Comparison of ENCODE assay signal across 1 cellular context in the genomic region with DNA sequence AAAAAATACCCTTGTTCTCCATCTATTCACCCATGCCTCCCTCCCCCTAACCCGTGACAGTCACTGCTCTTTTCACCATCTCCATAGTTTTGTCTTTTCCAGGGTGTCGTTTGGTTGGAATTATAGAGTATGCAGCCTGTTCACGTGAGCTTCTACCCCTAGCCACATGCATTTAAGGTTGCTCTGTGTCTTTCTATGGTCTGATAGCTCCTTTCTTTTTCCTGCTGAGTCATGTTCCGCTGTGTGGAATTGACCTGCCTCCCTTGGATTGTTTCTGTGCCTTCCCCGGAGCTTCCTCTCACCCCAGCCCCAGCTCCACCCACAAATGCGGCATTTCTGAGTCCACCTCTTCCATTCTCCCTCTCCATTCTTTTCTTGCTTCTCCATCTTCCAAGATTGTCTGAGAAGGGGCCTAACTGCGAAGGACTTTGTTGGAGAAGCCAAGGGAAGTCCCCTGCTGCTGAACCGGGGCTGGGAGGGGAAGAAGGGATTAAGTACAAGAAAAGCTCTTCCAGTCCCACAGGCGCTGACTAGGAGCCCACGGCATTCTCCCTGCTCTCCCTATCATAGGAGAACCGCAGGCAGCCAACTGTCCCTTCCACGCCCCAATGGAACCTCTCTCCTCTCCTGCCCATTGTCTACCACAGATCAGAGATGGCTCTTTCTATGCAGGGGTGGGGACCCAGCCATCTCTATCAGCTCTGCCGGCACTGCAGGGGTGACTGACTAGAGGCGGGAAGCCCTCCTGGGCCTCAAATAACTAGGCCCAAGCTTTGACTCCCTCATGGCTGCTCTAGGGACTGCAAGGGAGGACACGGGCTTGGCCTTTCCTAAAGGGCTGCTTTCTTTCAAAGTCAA.
TF ChIP-seq lines count a peak whose summit lies in the region.

No MANE protein-coding gene starts in this region.

TF ChIP-seq in GM23338, 12 proteins besides CTCF, POLR2A, EP300 and RAD21 (continued from another document):
- TF ChIP-seq, protein P1, sequence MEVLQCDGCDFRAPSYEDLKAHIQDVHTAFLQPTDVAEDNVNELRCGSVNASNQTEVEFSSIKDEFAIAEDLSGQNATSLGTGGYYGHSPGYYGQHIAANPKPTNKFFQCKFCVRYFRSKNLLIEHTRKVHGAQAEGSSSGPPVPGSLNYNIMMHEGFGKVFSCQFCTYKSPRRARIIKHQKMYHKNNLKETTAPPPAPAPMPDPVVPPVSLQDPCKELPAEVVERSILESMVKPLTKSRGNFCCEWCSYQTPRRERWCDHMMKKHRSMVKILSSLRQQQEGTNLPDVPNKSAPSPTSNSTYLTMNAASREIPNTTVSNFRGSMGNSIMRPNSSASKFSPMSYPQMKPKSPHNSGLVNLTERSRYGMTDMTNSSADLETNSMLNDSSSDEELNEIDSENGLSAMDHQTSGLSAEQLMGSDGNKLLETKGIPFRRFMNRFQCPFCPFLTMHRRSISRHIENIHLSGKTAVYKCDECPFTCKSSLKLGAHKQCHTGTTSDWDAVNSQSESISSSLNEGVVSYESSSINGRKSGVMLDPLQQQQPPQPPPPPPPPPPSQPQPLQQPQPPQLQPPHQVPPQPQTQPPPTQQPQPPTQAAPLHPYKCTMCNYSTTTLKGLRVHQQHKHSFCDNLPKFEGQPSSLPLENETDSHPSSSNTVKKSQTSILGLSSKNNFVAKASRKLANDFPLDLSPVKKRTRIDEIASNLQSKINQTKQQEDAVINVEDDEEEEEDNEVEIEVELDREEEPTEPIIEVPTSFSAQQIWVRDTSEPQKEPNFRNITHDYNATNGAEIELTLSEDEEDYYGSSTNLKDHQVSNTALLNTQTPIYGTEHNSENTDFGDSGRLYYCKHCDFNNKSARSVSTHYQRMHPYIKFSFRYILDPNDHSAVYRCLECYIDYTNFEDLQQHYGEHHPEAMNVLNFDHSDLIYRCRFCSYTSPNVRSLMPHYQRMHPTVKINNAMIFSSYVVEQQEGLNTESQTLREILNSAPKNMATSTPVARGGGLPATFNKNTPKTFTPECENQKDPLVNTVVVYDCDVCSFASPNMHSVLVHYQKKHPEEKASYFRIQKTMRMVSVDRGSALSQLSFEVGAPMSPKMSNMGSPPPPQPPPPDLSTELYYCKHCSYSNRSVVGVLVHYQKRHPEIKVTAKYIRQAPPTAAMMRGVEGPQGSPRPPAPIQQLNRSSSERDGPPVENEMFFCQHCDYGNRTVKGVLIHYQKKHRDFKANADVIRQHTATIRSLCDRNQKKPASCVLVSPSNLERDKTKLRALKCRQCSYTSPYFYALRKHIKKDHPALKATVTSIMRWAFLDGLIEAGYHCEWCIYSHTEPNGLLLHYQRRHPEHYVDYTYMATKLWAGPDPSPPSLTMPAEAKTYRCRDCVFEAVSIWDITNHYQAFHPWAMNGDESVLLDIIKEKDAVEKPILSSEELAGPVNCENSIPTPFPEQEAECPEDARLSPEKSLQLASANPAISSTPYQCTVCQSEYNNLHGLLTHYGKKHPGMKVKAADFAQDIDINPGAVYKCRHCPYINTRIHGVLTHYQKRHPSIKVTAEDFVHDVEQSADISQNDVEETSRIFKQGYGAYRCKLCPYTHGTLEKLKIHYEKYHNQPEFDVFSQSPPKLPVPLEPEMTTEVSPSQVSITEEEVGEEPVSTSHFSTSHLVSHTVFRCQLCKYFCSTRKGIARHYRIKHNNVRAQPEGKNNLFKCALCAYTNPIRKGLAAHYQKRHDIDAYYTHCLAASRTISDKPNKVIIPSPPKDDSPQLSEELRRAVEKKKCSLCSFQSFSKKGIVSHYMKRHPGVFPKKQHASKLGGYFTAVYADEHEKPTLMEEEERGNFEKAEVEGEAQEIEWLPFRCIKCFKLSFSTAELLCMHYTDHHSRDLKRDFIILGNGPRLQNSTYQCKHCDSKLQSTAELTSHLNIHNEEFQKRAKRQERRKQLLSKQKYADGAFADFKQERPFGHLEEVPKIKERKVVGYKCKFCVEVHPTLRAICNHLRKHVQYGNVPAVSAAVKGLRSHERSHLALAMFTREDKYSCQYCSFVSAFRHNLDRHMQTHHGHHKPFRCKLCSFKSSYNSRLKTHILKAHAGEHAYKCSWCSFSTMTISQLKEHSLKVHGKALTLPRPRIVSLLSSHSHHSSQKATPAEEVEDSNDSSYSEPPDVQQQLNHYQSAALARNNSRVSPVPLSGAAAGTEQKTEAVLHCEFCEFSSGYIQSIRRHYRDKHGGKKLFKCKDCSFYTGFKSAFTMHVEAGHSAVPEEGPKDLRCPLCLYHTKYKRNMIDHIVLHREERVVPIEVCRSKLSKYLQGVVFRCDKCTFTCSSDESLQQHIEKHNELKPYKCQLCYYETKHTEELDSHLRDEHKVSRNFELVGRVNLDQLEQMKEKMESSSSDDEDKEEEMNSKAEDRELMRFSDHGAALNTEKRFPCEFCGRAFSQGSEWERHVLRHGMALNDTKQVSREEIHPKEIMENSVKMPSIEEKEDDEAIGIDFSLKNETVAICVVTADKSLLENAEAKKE (CRISPR knock-in tag; IDR thresholded peaks at IDR 0.05): no peak
- TF ChIP-seq EZH2phosphoT487 (IDR thresholded peaks at IDR 0.05; ENCODE audit: unreplicated experiment): no peak
- no peak for TF ChIP-seq CREB1 (CRISPR knock-in tag; IDR thresholded peaks at IDR 0.05; ENCODE audit: low read depth)
- no peak for TF ChIP-seq NANOG (IDR thresholded peaks at IDR 0.05; ENCODE audit: borderline replicate concordance)
- TF ChIP-seq STAT1 (IDR thresholded peaks at IDR 0.05; ENCODE audit: unreplicated experiment): no peak
TF ChIP-seq in GM23338: peak in this region for 0.
